ENCODE assay signal across 16 cellular contexts in the genomic region with DNA sequence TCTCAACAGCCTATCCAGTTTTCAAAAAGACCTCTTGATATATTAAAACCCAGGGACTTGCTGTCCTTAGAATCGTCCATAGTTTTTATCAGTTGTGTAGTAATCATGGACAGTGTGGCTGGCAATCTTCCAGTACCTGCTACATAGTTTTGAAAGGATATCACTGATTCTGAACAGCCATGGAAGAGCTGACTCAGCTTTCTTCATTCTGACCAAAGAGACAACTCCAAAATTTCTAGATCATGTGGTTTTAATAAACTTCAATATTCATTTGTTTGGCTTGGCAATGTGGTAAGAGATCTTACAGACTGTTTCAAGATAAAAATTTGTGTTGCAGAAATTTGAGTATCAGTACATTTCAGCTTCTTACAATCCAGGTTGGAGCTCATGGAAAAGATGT.
"Had no signal": no experiment of that assay in that cellular context is flagged by ENCODE, and none has a peak within 500 bp of the region (broad histone marks: within the 10 kb centered on the region; RNA-seq: fewer than 3 reads in every experiment).

No MANE protein-coding gene starts in this region.

- H3K4me2 ChIP-seq: smooth muscle cell had no signal

- H3K27ac ChIP-seq: testis, upper lobe of right lung had no signal

- H3K36me3 ChIP-seq: upper lobe of right lung had no signal

- ATAC-seq: activated naive CD8-positive, alpha-beta T cell treated with anti-CD3 and anti-CD28 coated beads, Interleukin-2, amount 50 U/mL, for 24 hours; natural killer cell treated with Interleukin-12 subunit alpha and Interleukin-12 subunit beta and Interleukin-15 and Interleukin-18, amount 100 ng/mL, for 72 hours; right cardiac atrium; stimulated activated naive CD8-positive, alpha-beta T cell treated with anti-CD3 and anti-CD28 coated beads, Interleukin-15, Interleukin-2, amounts not matched to agents 100 U/mL and 50 U/mL, for 24 hours; upper lobe of right lung had no signal

- FAIRE-seq: astrocyte, bronchial epithelial cell had no signal

- H3K4me1 ChIP-seq: testis, upper lobe of right lung had no signal

- H3K9me3 ChIP-seq: testis, upper lobe of right lung had no signal

- H3K4me3 ChIP-seq: smooth muscle cell, testis, upper lobe of right lung had no signal

- DNase-seq: activated B cell treated with CpG ODN at 0.5 μM for 24 hours; activated CD4-positive, alpha-beta T cell treated with anti-CD3 and anti-CD28 coated beads, Interleukin-2, amount 50 U/mL, for 1 hour; activated CD8-positive, alpha-beta memory T cell treated with anti-CD3 and anti-CD28 coated beads for 24 hours; activated naive CD8-positive, alpha-beta T cell treated with anti-CD3 and anti-CD28 coated beads, Interleukin-2, amount 50 U/mL, for 24 hours; endodermal cell; glutamatergic neuron; occipital lobe; right cardiac atrium; stimulated activated naive CD8-positive, alpha-beta T cell treated with anti-CD3 and anti-CD28 coated beads, Interleukin-15, Interleukin-2, amounts not matched to agents 100 U/mL and 50 U/mL, for 24 hours; SW 1271; testis; upper lobe of right lung had no signal

- H3K27me3 ChIP-seq: testis, upper lobe of right lung had no signal
